Comparison of ENCODE assay signal across 17 cellular contexts in genomic region chr3:83248454-83248853, GRCh38.
"Had no signal": no experiment of that assay in that cellular context is flagged by ENCODE, and none has a peak within 500 bp of the region (broad histone marks: within the 10 kb centered on the region; RNA-seq: fewer than 3 reads in every experiment).

No MANE protein-coding gene starts in this region.

- DNase-seq: activated naive CD4-positive, alpha-beta T cell treated with Interleukin-2 at 50 U/mL for 16 hours; anterior cingulate cortex; brain microvascular endothelial cell; cerebellar nuclear complex; effector CD8-positive, alpha-beta T cell; mesendoderm; natural killer cell; nucleus accumbens; stimulated activated CD4-positive, alpha-beta T cell treated with anti-CD3 and anti-CD28 coated beads, Interleukin-15, amount 100 ng/mL, for 24 hours; stimulated activated CD4-positive, alpha-beta T cell treated with anti-CD3 and anti-CD28 coated beads, Interleukin-4, amount 100 ng/mL, for 24 hours; stimulated activated naive CD4-positive, alpha-beta T cell; uterus had no signal

- H3K4me3 Mint-ChIP-seq: activated T-helper 17 cell treated with anti-CD3 and anti-CD28 coated beads, Interleukin-2, amount 50 U/mL, for 72 hours; natural killer cell had no signal

- H3K27ac ChIP-seq: brain microvascular endothelial cell, right atrium auricular region, tibial nerve, uterus had no signal

- H3K27me3 ChIP-seq: brain microvascular endothelial cell, right atrium auricular region, tibial nerve, uterus had no signal

- H3K27me3 Mint-ChIP-seq: activated T-helper 17 cell treated with anti-CD3 and anti-CD28 coated beads, Interleukin-2, amount 50 U/mL, for 72 hours; progenitor cell of endocrine pancreas had no signal

- FAIRE-seq: endothelial cell of umbilical vein had no signal

- H3K36me3 ChIP-seq: brain microvascular endothelial cell, right atrium auricular region, tibial nerve, uterus had no signal

- H3K4me1 ChIP-seq: right atrium auricular region, tibial nerve, uterus had no signal

- H3K9me3 ChIP-seq: uterus had no signal

- H3K4me1 Mint-ChIP-seq: activated T-helper 17 cell treated with anti-CD3 and anti-CD28 coated beads, Interleukin-2, amount 50 U/mL, for 72 hours; natural killer cell had no signal

- ATAC-seq: activated T-helper 17 cell treated with anti-CD3 and anti-CD28 coated beads, Interleukin-2, amount 50 U/mL, for 72 hours; natural killer cell had no signal

- H3K4me3 ChIP-seq: right atrium auricular region, tibial nerve, uterus had no signal

- H3K27ac Mint-ChIP-seq: activated T-helper 17 cell treated with anti-CD3 and anti-CD28 coated beads, Interleukin-2, amount 50 U/mL, for 72 hours; natural killer cell; progenitor cell of endocrine pancreas had no signal
